Comparison of ENCODE assay signal across 1 cellular context in genomic region chr6:45377555-45378323, GRCh38.
TF ChIP-seq lines count a peak whose summit lies in the region.

Gene SUPT3H (minus strand): TSS chr6:45377934.

TF ChIP-seq in H1, 55 proteins besides CTCF, POLR2A, EP300 and RAD21 (continued from another document):
- TF ChIP-seq, protein P1, sequence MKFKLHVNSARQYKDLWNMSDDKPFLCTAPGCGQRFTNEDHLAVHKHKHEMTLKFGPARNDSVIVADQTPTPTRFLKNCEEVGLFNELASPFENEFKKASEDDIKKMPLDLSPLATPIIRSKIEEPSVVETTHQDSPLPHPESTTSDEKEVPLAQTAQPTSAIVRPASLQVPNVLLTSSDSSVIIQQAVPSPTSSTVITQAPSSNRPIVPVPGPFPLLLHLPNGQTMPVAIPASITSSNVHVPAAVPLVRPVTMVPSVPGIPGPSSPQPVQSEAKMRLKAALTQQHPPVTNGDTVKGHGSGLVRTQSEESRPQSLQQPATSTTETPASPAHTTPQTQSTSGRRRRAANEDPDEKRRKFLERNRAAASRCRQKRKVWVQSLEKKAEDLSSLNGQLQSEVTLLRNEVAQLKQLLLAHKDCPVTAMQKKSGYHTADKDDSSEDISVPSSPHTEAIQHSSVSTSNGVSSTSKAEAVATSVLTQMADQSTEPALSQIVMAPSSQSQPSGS (IDR thresholded peaks at IDR 0.05; ENCODE audit: low read length): no peak
- TF ChIP-seq MAFK (IDR thresholded peaks at IDR 0.05; ENCODE audit: low read depth, low read length) (no peak), HDAC2 (IDR thresholded peaks at IDR 0.05; ENCODE audit: borderline replicate concordance in 1 of 2, low read depth in 2 of 2, low read length in 2 of 2) (no peak), RNF2 (IDR thresholded peaks at IDR 0.05; ENCODE audit: borderline replicate concordance, low read depth, low read length, missing control alignments, poor library complexity, severe bottlenecking) (no peak), PHF8 (conservative IDR thresholded peaks at IDR 0.05; ENCODE audit: low read depth, low read length) (peak; percentile 81), RBBP5 (IDR thresholded peaks at IDR 0.05; ENCODE audit: borderline replicate concordance, low read depth, low read length) (no peak; the same call in 1 of the 2 replicates), RXRA (IDR thresholded peaks at IDR 0.05; ENCODE audit: insufficient read depth, low read depth, low read length) (no peak), USF2 (IDR thresholded peaks at IDR 0.05; ENCODE audit: low read length) (no peak), EGR1 (IDR thresholded peaks at IDR 0.05; ENCODE audit: borderline replicate concordance, low read depth, low read length) (peak; percentile 12; the same call in 1 of the 2 replicates), BACH1 (IDR thresholded peaks at IDR 0.05; ENCODE audit: low read length) (no peak; the same call in 1 of the 2 replicates), CHD7 (IDR thresholded peaks at IDR 0.05; ENCODE audit: insufficient replicate concordance, low read length) (no peak), SIN3A (conservative IDR thresholded peaks at IDR 0.05 in 1 of 2, IDR thresholded peaks at IDR 0.05 in 1 of 2; ENCODE audit: low read depth in 1 of 2, low read length in 2 of 2) (0 out of 4 replicates have a peak, but pooled peaks of 1 of the 2 experiments have one; percentile 24), HDAC6 (IDR thresholded peaks at IDR 0.05; ENCODE audit: low read depth, low read length) (no peak), SRF (IDR thresholded peaks at IDR 0.05; ENCODE audit: low read depth, low read length) (no peak), CREB1 (IDR thresholded peaks at IDR 0.05) (peak; percentile 72), SP2 (IDR thresholded peaks at IDR 0.05; ENCODE audit: low read length) (no peak), JUND (IDR thresholded peaks at IDR 0.05; ENCODE audit: low read length) (no peak), SUZ12 (IDR thresholded peaks at IDR 0.05; ENCODE audit: low read length) (no peak), MAX (IDR thresholded peaks at IDR 0.05) (peak; percentile 93), GABPA (IDR thresholded peaks at IDR 0.05; ENCODE audit: borderline replicate concordance, insufficient read depth, low read length) (no peak), ASH2L (IDR thresholded peaks at IDR 0.05; ENCODE audit: low read length) (peak; percentile 70), SP4 (IDR thresholded peaks at IDR 0.05; ENCODE audit: low read length) (0 out of 2 replicates have a peak, but pooled peaks have one; percentile 29), ZNF274 (IDR thresholded peaks at IDR 0.05; ENCODE audit: borderline replicate concordance, extremely low read depth, low read length) (no peak), E2F6 (IDR thresholded peaks at IDR 0.05) (peak; percentile 41), ATF3 (IDR thresholded peaks at IDR 0.05; ENCODE audit: insufficient read depth, low read depth, low read length) (no peak), SAP30 (IDR thresholded peaks at IDR 0.05; ENCODE audit: insufficient read depth, insufficient replicate concordance, low read length) (no peak), BRCA1 (IDR thresholded peaks at IDR 0.05; ENCODE audit: low read depth, low read length) (no peak), CTBP2 (IDR thresholded peaks at IDR 0.05; ENCODE audit: borderline replicate concordance, insufficient read depth, insufficient read length, low read length) (no peak), TAF7 (optimal IDR thresholded peaks at IDR 0.05; ENCODE audit: borderline replicate concordance, low read depth, low read length) (peak; percentile 49), SP1 (IDR thresholded peaks at IDR 0.05; ENCODE audit: low read depth, low read length) (no peak), TAF1 (IDR thresholded peaks at IDR 0.05; ENCODE audit: low read depth, low read length) (peak; percentile 90)
